10 cellular contexts compared by ENCODE assay signal in genomic region chrX:40166582-40166981, GRCh38.
A peak's percentile ranks its signal among the peaks of the same experiment; 100 is the strongest.
DNase-seq lines count a peak whose midpoint lies in the region; ATAC-seq, FAIRE-seq and TF ChIP-seq lines count a peak whose summit lies in the region.
"Had no signal": no experiment of that assay in that cellular context is flagged by ENCODE, and none has a peak within 500 bp of the region (broad histone marks: within the 10 kb centered on the region; RNA-seq: fewer than 3 reads in every experiment).

No MANE protein-coding gene starts in this region.

- no peak overlapping the region for H3K4me3 ChIP-seq in skeletal muscle satellite cell (ENCODE audit: low read length)
- H3K4me3 ChIP-seq: lung had no signal

- peaks cover 2% of the 10 kb centered on the region for H3K27me3 Mint-ChIP-seq in activated CD4-positive, alpha-beta T cell treated with anti-CD3 and anti-CD28 coated beads, Interleukin-2, amount 10 ng/mL, durations not matched to agents 24 days and 14 days
- H3K27me3 Mint-ChIP-seq in chondrocyte (ENCODE audit: low read depth): no peaks in the 10 kb centered on the region

- no peaks in the 10 kb centered on the region for H3K9me3 Mint-ChIP-seq in activated CD4-positive, alpha-beta T cell treated with anti-CD3 and anti-CD28 coated beads, Interleukin-2, amount 10 ng/mL, durations not matched to agents 24 days and 14 days
- no peaks in the 10 kb centered on the region for H3K9me3 Mint-ChIP-seq in chondrocyte (ENCODE audit: low read depth)

- H3K4me1 Mint-ChIP-seq in activated CD4-positive, alpha-beta T cell treated with anti-CD3 and anti-CD28 coated beads, Interleukin-2, amount 10 ng/mL, durations not matched to agents 24 days and 14 days: peaks cover 35% of the 10 kb centered on the region
- peaks cover 38% of the 10 kb centered on the region for H3K4me1 Mint-ChIP-seq in chondrocyte (ENCODE audit: low read depth)

- no peak overlapping the region for H3K9ac ChIP-seq in skeletal muscle satellite cell (ENCODE audit: low read depth, low read length)

- H3K9me3 ChIP-seq in skeletal muscle satellite cell (replicated peaks; ENCODE audit: low read length): no peaks in the 10 kb centered on the region

- no peaks in the 10 kb centered on the region for H3K36me3 Mint-ChIP-seq in activated CD4-positive, alpha-beta T cell treated with anti-CD3 and anti-CD28 coated beads, Interleukin-2, amount 10 ng/mL, durations not matched to agents 24 days and 14 days (ENCODE audit: low read depth)
- H3K36me3 Mint-ChIP-seq in chondrocyte (ENCODE audit: low read depth): no peaks in the 10 kb centered on the region

- intact Hi-C loops in activated CD4-positive, alpha-beta T cell treated with anti-CD3 and anti-CD28 coated beads, Interleukin-2, amount 10 ng/mL, durations not matched to agents 24 days and 14 days (cut with micrococcal nuclease): loop anchor here (5.0 kb wide), 1 partner anchor 309 kb away; no protein-coding TSS in a partner anchor

- FAIRE-seq in H54 (lab: Jason Lieb, UNC): no peak
- FAIRE-seq: TTC549 had no signal

- TF ChIP-seq CTCF in chondrocyte (IDR thresholded peaks at IDR 0.05): no peak

- peaks cover 21% of the 10 kb centered on the region for H3K4me1 ChIP-seq in skeletal muscle satellite cell (ENCODE audit: control insufficient read depth, insufficient read depth, low read length)

- no peak for TF ChIP-seq POLR2A in H54 (IDR thresholded peaks at IDR 0.05; ENCODE audit: low read depth, low read length)

- peaks cover 8% of the 10 kb centered on the region for H3K27me3 ChIP-seq in skeletal muscle satellite cell (ENCODE audit: control insufficient read depth, insufficient read depth, low read length)

- peak overlapping the region; percentile 68 for H3K4me2 ChIP-seq in skeletal muscle satellite cell (ENCODE audit: low read length)

- peak overlapping the region; percentile 80 for H3K27ac Mint-ChIP-seq in activated CD4-positive, alpha-beta T cell treated with anti-CD3 and anti-CD28 coated beads, Interleukin-2, amount 10 ng/mL, durations not matched to agents 24 days and 14 days
- no peak overlapping the region for H3K27ac Mint-ChIP-seq in chondrocyte (ENCODE audit: unreplicated experiment)

- no peaks in the 10 kb centered on the region for H3K36me3 ChIP-seq in skeletal muscle satellite cell (ENCODE audit: insufficient read depth, low read length)

- no peak for DNase-seq in activated CD4-positive, alpha-beta T cell treated with anti-CD3 and anti-CD28 coated beads, Interleukin-2, amount 10 ng/mL, durations not matched to agents 24 days and 14 days
- no peak for DNase-seq in activated CD4-positive, alpha-beta T cell treated with anti-CD3 and anti-CD28 coated beads for 4 hours
- DNase-seq in NCI-H524 (lab: John Stamatoyannopoulos, UW): peak; percentile 73 to 86
- DNase-seq in chondrocyte (ENCODE audit: low spot score): peak; percentile 38
- DNase-seq in H54 (ENCODE audit: insufficient read length, low spot score): no peak
- DNase-seq in stimulated activated CD4-positive, alpha-beta T cell treated with anti-CD3 and anti-CD28 coated beads, Interleukin-2, amount 100 ng/mL, for 24 hours: no peak

- peak overlapping the region; percentile 79 for H3K4me3 Mint-ChIP-seq in activated CD4-positive, alpha-beta T cell treated with anti-CD3 and anti-CD28 coated beads, Interleukin-2, amount 10 ng/mL, durations not matched to agents 24 days and 14 days
- H3K4me3 Mint-ChIP-seq in chondrocyte (ENCODE audit: unreplicated experiment): peak overlapping the region; percentile 37

- no peak for ATAC-seq in GM18870 (IDR thresholded peaks at IDR 0.05; ENCODE audit: unreplicated experiment)

Comparison
In these comparisons a context has a peak if more than half of its experiments do, and no peak if none do; other contexts are left out.
1. DNase-seq: peak in NCI-H524 (2 of 2) and chondrocyte (single experiment); none in activated CD4-positive, alpha-beta T cell treated with anti-CD3 and anti-CD28 coated beads, Interleukin-2, amount 10 ng/mL, durations not matched to agents 24 days and 14 days (single experiment), activated CD4-positive, alpha-beta T cell treated with anti-CD3 and anti-CD28 coated beads for 4 hours (0 of 2), H54 (single experiment) and stimulated activated CD4-positive, alpha-beta T cell treated with anti-CD3 and anti-CD28 coated beads, Interleukin-2, amount 100 ng/mL, for 24 hours (0 of 2).